ENCODE assay signal across 1 cellular context in the genomic region with DNA sequence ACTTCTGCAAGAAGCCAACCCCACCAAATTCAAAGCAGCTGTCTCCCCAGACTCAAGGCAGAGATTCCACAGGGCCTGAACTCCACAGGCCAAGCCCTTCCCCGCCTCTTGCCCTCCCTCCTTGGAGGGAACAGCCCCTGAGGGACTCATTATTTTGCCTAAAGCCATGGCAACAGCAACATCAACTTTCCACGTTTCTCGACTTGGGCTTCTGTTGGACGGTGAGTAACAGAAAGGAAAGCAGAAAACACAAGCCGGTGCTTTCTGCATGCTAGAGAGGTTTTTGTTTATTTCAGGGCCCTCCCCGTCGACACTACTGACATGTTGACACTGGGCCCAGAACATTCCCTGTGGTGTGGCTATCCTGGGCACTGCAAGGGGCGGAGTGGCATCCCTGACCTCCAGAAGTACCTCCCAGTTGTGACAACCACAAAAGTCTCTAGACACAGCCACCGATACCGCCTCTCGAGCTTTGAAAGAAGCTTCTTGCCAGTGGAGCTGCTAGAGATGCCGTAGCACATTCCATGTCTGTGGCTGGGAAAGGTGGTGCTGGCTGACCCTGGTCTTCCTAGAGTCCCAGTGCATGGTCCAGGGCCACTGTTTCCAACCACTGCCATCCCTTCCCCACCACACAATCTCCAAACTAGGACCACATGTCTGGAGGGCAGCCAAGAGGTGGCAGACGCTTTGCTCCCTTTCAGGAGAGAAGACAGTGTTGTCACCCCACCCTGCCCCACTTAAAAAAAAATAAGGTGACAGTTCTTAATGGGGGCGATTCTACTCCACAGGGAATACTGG.
TF ChIP-seq lines count a peak whose summit lies in the region.

No MANE protein-coding gene starts in this region.

TF ChIP-seq in SK-N-SH, 30 proteins besides CTCF, POLR2A, EP300 and RAD21:
- TF ChIP-seq MXI1 (IDR thresholded peaks at IDR 0.05; ENCODE audit: low read depth, low read length) (peak; percentile 83), CHD2 (IDR thresholded peaks at IDR 0.05; ENCODE audit: low read length, partially characterized antibody) (peak; percentile 21), FOSL2 (IDR thresholded peaks at IDR 0.05; ENCODE audit: borderline replicate concordance, low read depth) (no peak)
- TF ChIP-seq, protein P1, sequence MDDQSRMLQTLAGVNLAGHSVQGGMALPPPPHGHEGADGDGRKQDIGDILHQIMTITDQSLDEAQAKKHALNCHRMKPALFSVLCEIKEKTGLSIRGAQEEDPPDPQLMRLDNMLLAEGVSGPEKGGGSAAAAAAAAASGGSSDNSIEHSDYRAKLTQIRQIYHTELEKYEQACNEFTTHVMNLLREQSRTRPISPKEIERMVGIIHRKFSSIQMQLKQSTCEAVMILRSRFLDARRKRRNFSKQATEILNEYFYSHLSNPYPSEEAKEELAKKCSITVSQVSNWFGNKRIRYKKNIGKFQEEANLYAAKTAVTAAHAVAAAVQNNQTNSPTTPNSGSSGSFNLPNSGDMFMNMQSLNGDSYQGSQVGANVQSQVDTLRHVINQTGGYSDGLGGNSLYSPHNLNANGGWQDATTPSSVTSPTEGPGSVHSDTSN (IDR thresholded peaks at IDR 0.05) = no peak
